9 cellular contexts compared by ENCODE assay signal in genomic region chr15:70269991-70270751, GRCh38.
DNase-seq lines count a peak whose midpoint lies in the region; ATAC-seq and TF ChIP-seq lines count a peak whose summit lies in the region.
"Had no signal": no experiment of that assay in that cellular context is flagged by ENCODE, and none has a peak within 500 bp of the region (broad histone marks: within the 10 kb centered on the region; RNA-seq: fewer than 3 reads in every experiment).

No MANE protein-coding gene starts in this region.

- H3K27ac ChIP-seq in esophagus muscularis mucosa (replicated peaks in 1 of 4), result peak overlapping the region in 3 of 4 donors; percentile 11 to 72 (median 35)

- no peak for TF ChIP-seq EP300 in esophagus muscularis mucosa (IDR thresholded peaks at IDR 0.05)

- no peak overlapping the region for H3K4me3 ChIP-seq in esophagus muscularis mucosa

- no peaks in the 10 kb centered on the region for H3K36me3 ChIP-seq in esophagus muscularis mucosa

- H3K4me1 ChIP-seq in esophagus muscularis mucosa, result peaks cover 52 to 56% (median 54%) of the 10 kb centered on the region in 4 donors

- ATAC-seq in GM21381 (IDR thresholded peaks at IDR 0.05; ENCODE audit: unreplicated experiment) (no peak), HG03025 (IDR thresholded peaks at IDR 0.05; ENCODE audit: low FRiP score, unreplicated experiment) (no peak)

- 53% methylated on average over 9 of the region's 10 CpGs for WGBS in esophagus muscularis mucosa

- TF ChIP-seq CTCF in esophagus muscularis mucosa (IDR thresholded peaks at IDR 0.05), result no peak

- TF ChIP-seq POLR2A in esophagus muscularis mucosa (IDR thresholded peaks at IDR 0.05; ENCODE audit: low read depth), result no peak

- intact Hi-C loops in esophagus muscularis mucosa (cut with DNase I), result loop anchor here (5.0 kb wide), 2 partner anchors 47 to 168 kb away; no protein-coding TSS in a partner anchor

- DNase-seq in DMS53 treated with DMSO at 0.1 percent for 48 hours (lab: John Stamatoyannopoulos, UW; ENCODE audit: unreplicated experiment) (peak; percentile 73), NCI-H2171 treated with DMSO at 0.1 percent for 48 hours (lab: John Stamatoyannopoulos, UW) (peak; percentile 45), esophagus muscularis mucosa (ENCODE audit: extremely low spot score) (no peak), pulmonary artery endothelial cell (ENCODE audit: low read depth, low spot score) (peak; percentile 72), OCI-M2 (lab: John Stamatoyannopoulos, UW; ENCODE audit: unreplicated experiment) (no peak)
- DNase-seq in stimulated activated CD4-positive, alpha-beta T cell treated with anti-CD3 and anti-CD28 coated beads, Interleukin-2, amount 100 ng/mL, for 48 hours, result no peak
- DNase-seq: activated T-cell treated with anti-CD3 and anti-CD28 coated beads, Interleukin-2, amount 50 U/mL, for 24 hours had no signal

- no peaks in the 10 kb centered on the region for H3K27me3 ChIP-seq in esophagus muscularis mucosa

- no peaks in the 10 kb centered on the region for H3K9me3 ChIP-seq in esophagus muscularis mucosa

Comparison
In these comparisons a context has a peak if more than half of its experiments do, and no peak if none do; other contexts are left out.
1. DNase-seq: peak in DMS53 treated with DMSO at 0.1 percent for 48 hours (single experiment), NCI-H2171 treated with DMSO at 0.1 percent for 48 hours (single experiment) and pulmonary artery endothelial cell (single experiment); none in esophagus muscularis mucosa (single experiment), stimulated activated CD4-positive, alpha-beta T cell treated with anti-CD3 and anti-CD28 coated beads, Interleukin-2, amount 100 ng/mL, for 48 hours (0 of 2) and OCI-M2 (single experiment).